Comparison of ENCODE assay signal across 10 cellular contexts in the genomic region with DNA sequence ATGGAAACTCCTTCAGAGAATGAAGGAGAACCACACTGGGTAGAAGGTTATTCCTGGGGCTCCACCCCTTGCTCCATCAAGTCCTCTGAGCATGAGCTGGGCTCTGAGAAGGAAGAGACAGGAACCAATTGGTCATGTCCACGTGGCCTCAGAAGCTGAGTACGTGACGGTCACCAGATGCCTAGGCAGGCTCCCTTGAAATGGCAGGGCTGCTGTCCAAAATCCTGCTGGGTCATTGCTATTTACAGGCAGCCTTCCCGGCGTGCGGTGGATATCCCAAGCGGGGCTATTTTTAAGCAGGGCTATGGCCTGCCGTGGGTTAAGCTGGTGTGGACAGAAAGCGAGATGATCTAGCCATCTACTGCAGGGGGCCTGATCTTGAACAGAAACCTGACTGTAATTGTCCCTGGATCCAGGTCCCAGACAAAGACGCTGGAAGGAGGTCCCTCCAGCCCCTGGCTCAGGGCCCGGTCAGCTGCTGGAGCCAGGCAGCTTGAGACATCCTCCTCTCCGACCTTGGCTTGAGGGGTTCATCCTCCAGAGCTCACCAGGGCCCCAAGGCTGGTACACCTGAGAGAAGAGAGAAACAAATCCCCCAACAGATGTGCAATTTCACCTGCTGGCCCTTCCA. TPM values are rescaled to one million over a fixed set of nuclear protein-coding genes. Genes with fewer than 3 reads are reported as not detected.
DNase-seq lines count a peak whose midpoint lies in the region; ATAC-seq, FAIRE-seq and TF ChIP-seq lines count a peak whose summit lies in the region.
"Had no signal": no experiment of that assay in that cellular context is flagged by ENCODE, and none has a peak within 500 bp of the region (broad histone marks: within the 10 kb centered on the region; RNA-seq: fewer than 3 reads in every experiment).

No MANE protein-coding gene starts in this region.

- H3K9me3 ChIP-seq in parathyroid adenoma (ENCODE audit: control insufficient read depth, low read length): no peaks in the 10 kb centered on the region
- H3K9me3 ChIP-seq: A549 had no signal

- intact Hi-C loops in left cardiac atrium (cut with DNase I): no loop called here

- no peaks in the 10 kb centered on the region for H3K27me3 ChIP-seq in parathyroid adenoma (ENCODE audit: control insufficient read depth, insufficient read depth, low read length)

- no peaks in the 10 kb centered on the region for H3K36me3 ChIP-seq in parathyroid adenoma (ENCODE audit: control insufficient read depth, insufficient read depth, low read length)

- ATAC-seq in left cardiac atrium: peak; percentile 64 to 73
- ATAC-seq: A549 had no signal

- FAIRE-seq in D721Med (lab: Jason Lieb, UNC) (no peak), urothelium cell line (lab: Jason Lieb, UNC) (no peak)
- FAIRE-seq: A549 had no signal

- TF ChIP-seq CTCF in parathyroid adenoma (IDR thresholded peaks at IDR 0.05): no peak
- TF ChIP-seq CTCF in D721Med (IDR thresholded peaks at IDR 0.05; ENCODE audit: insufficient read depth, missing control alignments): no peak

- peak overlapping the region; percentile 58 for H3K4me2 ChIP-seq in parathyroid adenoma (ENCODE audit: low read length)
- H3K4me2 ChIP-seq: A549 had no signal

- H3K27ac ChIP-seq in angular gyrus (ENCODE audit: low read depth, low read length) (peak overlapping the region; percentile 83), parathyroid adenoma (peak overlapping the region; percentile 58)
- H3K27ac ChIP-seq: A549 had no signal

- peak overlapping the region; percentile 95 for H2AFZ ChIP-seq in parathyroid adenoma

- no peak overlapping the region for H3K9ac ChIP-seq in parathyroid adenoma

- no peaks in the 10 kb centered on the region for H3K4me1 ChIP-seq in parathyroid adenoma
- H3K4me1 ChIP-seq: A549 had no signal

- peak overlapping the region; percentile 52 for H3K4me3 ChIP-seq in parathyroid adenoma (ENCODE audit: low read depth, low read length)
- H3K4me3 ChIP-seq: A549 had no signal

- DNase-seq in AG08395 (ENCODE audit: low spot score) (peak; percentile 78), left cardiac atrium (peak; percentile 87), D721Med (ENCODE audit: insufficient read length, low spot score) (no peak), glomerular visceral epithelial cell (ENCODE audit: extremely low spot score) (no peak), urothelium cell line (ENCODE audit: low spot score) (no peak), NCI-H187 (lab: John Stamatoyannopoulos, UW) (no peak)
- DNase-seq: activated naive CD4-positive, alpha-beta T cell treated with anti-CD3 and anti-CD28 coated beads for 36 hours had no signal

- no peaks in the 10 kb centered on the region for H3K79me2 ChIP-seq in parathyroid adenoma

RNA-seq across cellular contexts. Expression of gene CKMT2, which starts 0.6 kb away (rescaled TPM):
- 100 to 1,000 TPM; 742 to 839 TPM for total RNA-seq in left cardiac atrium
- total RNA-seq: activated naive CD4-positive, alpha-beta T cell treated with anti-CD3 and anti-CD28 coated beads for 36 hours had no signal

Comparison
In these comparisons a context has a peak if more than half of its experiments do, and no peak if none do; other contexts are left out.
1. DNase-seq: peak in AG08395 (single experiment) and left cardiac atrium (single experiment); none in D721Med (single experiment), glomerular visceral epithelial cell (single experiment), urothelium cell line (single experiment) and NCI-H187 (0 of 2).